Comparison of ENCODE assay signal across 12 cellular contexts in the genomic region with DNA sequence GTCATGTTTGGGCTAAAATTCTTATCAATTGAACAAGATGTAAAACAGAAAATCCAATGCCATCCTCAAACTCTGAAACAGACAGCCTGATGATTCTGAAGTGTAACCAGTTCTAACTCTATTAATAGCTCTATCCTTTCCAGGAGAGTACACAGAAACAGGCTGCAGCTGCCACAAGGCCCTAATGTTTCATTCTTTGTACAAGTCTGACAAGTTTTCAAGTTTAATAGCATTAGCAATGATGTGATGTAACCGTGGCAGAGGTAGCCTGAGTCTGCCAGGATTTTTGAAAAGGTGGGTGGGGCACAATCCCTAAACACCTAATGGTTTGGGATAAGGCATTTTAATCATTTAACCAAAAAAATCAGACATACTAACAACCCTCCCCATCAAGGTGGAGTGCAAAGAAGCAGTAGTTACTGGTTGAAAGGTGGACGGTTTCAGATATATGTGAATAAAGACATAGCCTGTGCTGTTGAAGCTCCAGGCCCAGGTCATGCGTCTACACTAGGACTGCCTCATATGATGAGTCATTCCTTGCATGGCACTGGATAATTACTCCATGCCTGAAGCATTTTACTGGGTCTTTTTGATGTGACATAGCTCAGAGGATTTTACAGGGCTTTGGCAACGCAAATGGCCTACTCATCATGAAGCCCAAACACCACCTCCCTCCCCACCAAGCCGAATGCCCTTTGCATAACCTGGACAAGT.
DNase-seq lines count a peak whose midpoint lies in the region; ATAC-seq, FAIRE-seq and TF ChIP-seq lines count a peak whose summit lies in the region.
"Had no signal": no experiment of that assay in that cellular context is flagged by ENCODE, and none has a peak within 500 bp of the region (broad histone marks: within the 10 kb centered on the region; RNA-seq: fewer than 3 reads in every experiment).

No MANE protein-coding gene starts in this region.

- no peaks in the 10 kb centered on the region for H3K27me3 ChIP-seq in bronchial epithelial cell (ENCODE audit: control insufficient read depth, insufficient read depth, low read length)
- no peaks in the 10 kb centered on the region for H3K27me3 ChIP-seq in prostate gland (replicated peaks; ENCODE audit: insufficient read depth)
- H3K27me3 ChIP-seq: adrenal gland had no signal

- no peak for TF ChIP-seq POLR2A in prostate gland (IDR thresholded peaks at IDR 0.05)

- 39% methylated on average over 5 of the region's 5 CpGs for WGBS in prostate gland

- H3K9me3 Mint-ChIP-seq in activated CD8-positive, alpha-beta memory T cell treated with anti-CD3 and anti-CD28 coated beads, Interleukin-2, amount 10 ng/mL, durations not matched to agents 7 days and 5 days (ENCODE audit: low read depth), result no peaks in the 10 kb centered on the region
- H3K9me3 Mint-ChIP-seq: stimulated activated naive CD8-positive, alpha-beta T cell treated with anti-CD3 and anti-CD28 coated beads, Interleukin-15, Interleukin-2, amounts not matched to agents 100 ng/mL and 50 ng/mL, for 24 hours had no signal

- intact Hi-C loops in prostate gland (cut with DNase I), result no loop called here

- FAIRE-seq in bronchial epithelial cell (lab: Jason Lieb, UNC), result no peak
- FAIRE-seq: G401.6 had no signal

- H3K4me1 ChIP-seq in prostate gland (replicated peaks), result no peaks in the 10 kb centered on the region
- H3K4me1 ChIP-seq: adrenal gland had no signal

- H3K36me3 Mint-ChIP-seq in activated CD8-positive, alpha-beta memory T cell treated with anti-CD3 and anti-CD28 coated beads, Interleukin-2, amount 10 ng/mL, durations not matched to agents 7 days and 5 days, result peaks cover 2% of the 10 kb centered on the region

- H3K4me1 Mint-ChIP-seq in activated CD8-positive, alpha-beta memory T cell treated with anti-CD3 and anti-CD28 coated beads, Interleukin-2, amount 10 ng/mL, durations not matched to agents 7 days and 5 days, result peaks cover 8% of the 10 kb centered on the region

- no peak for ATAC-seq in HG02852 (IDR thresholded peaks at IDR 0.05; ENCODE audit: unreplicated experiment)
- no peak for ATAC-seq in activated CD8-positive, alpha-beta memory T cell treated with anti-CD3 and anti-CD28 coated beads, Interleukin-2, amount 10 ng/mL, durations not matched to agents 7 days and 5 days
- ATAC-seq in GM21723 (IDR thresholded peaks at IDR 0.05; ENCODE audit: unreplicated experiment), result no peak

- TF ChIP-seq CTCF in bronchial epithelial cell (IDR thresholded peaks at IDR 0.05; ENCODE audit: insufficient read depth, low read length, severe bottlenecking) (no peak), prostate gland (IDR thresholded peaks at IDR 0.05) (no peak)

- peaks cover 3% of the 10 kb centered on the region for H3K27me3 Mint-ChIP-seq in activated CD8-positive, alpha-beta memory T cell treated with anti-CD3 and anti-CD28 coated beads, Interleukin-2, amount 10 ng/mL, durations not matched to agents 7 days and 5 days
- H3K27me3 Mint-ChIP-seq: stimulated activated naive CD8-positive, alpha-beta T cell treated with anti-CD3 and anti-CD28 coated beads, Interleukin-15, Interleukin-2, amounts not matched to agents 100 ng/mL and 50 ng/mL, for 24 hours had no signal

- CTCF ChIA-PET in activated CD8-positive, alpha-beta memory T cell treated with anti-CD3 and anti-CD28 coated beads, Interleukin-2, amount 10 ng/mL, durations not matched to agents 7 days and 5 days (lab: Charles Lee), result no interaction called here

- H3K27ac Mint-ChIP-seq in activated CD8-positive, alpha-beta memory T cell treated with anti-CD3 and anti-CD28 coated beads, Interleukin-2, amount 10 ng/mL, durations not matched to agents 7 days and 5 days, result no peak overlapping the region
- H3K27ac Mint-ChIP-seq: stimulated activated naive CD8-positive, alpha-beta T cell treated with anti-CD3 and anti-CD28 coated beads, Interleukin-15, Interleukin-2, amounts not matched to agents 100 ng/mL and 50 ng/mL, for 24 hours had no signal

- no peak overlapping the region for H3K4me3 Mint-ChIP-seq in activated CD8-positive, alpha-beta memory T cell treated with anti-CD3 and anti-CD28 coated beads, Interleukin-2, amount 10 ng/mL, durations not matched to agents 7 days and 5 days
- H3K4me3 Mint-ChIP-seq: stimulated activated naive CD8-positive, alpha-beta T cell treated with anti-CD3 and anti-CD28 coated beads, Interleukin-15, Interleukin-2, amounts not matched to agents 100 ng/mL and 50 ng/mL, for 24 hours had no signal

- no peaks in the 10 kb centered on the region for H3K36me3 ChIP-seq in bronchial epithelial cell (ENCODE audit: control insufficient read depth, insufficient read depth, low read length)
- H3K36me3 ChIP-seq in prostate gland, result no peaks in the 10 kb centered on the region
- H3K36me3 ChIP-seq: adrenal gland had no signal

- H3K27ac ChIP-seq in prostate gland, result peak overlapping the region; percentile 61 to 69
- H3K27ac ChIP-seq: adrenal gland had no signal

- no peaks in the 10 kb centered on the region for H3K9me3 ChIP-seq in prostate gland
- H3K9me3 ChIP-seq: adrenal gland had no signal

- peak; percentile 43 for DNase-seq in GOT3 (lab: John Stamatoyannopoulos, UW)
- DNase-seq in NCI-H2196 treated with DMSO at 0.1 percent for 48 hours (lab: John Stamatoyannopoulos, UW; ENCODE audit: unreplicated experiment), result peak; percentile 21
- peak; percentile 93 for DNase-seq in bronchial epithelial cell (ENCODE audit: low read depth)
- DNase-seq in prostate gland (ENCODE audit: low spot score), result peak; percentile 62
- DNase-seq in activated CD8-positive, alpha-beta memory T cell treated with anti-CD3 and anti-CD28 coated beads, Interleukin-2, amount 10 ng/mL, durations not matched to agents 7 days and 5 days, result no peak
- DNase-seq: IMR-90, mesenchymal stem cell had no signal

- H3K4me3 ChIP-seq in bronchial epithelial cell (ENCODE audit: low read depth, low read length) (no peak overlapping the region), prostate gland (no peak overlapping the region)
- H3K4me3 ChIP-seq: adrenal gland had no signal
